In the genomic region with DNA sequence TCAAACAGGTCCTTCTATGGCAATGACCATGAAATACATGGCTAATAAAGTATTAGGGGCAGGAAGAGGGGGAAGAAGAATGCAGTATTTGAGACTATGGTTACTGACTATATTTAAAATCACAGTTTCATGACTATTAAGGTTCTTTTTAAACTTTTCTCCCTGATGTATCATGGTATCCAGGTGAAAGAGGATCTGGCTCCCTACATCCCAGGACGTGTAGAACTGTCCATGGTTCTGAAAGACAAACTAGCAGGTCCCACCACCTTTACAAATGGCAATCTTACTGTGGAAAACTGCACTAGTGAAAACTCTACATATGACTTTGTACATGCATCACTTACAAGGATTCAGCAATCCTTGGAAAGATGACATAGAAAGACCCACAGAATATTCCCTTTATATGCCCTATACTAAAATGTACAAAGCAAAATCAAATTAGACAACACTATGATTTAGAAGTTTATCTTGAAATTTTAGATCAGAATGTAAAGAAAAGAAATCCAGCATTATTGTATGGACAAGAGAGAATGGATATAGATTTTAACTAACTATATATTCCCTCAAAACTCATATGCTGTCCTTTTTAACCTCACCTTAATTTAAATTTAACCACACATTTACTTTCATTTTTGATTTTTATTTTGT, we compare ENCODE assay signal across 1 cellular context.
TF ChIP-seq lines count a peak whose summit lies in the region.

No MANE protein-coding gene starts in this region.

TF ChIP-seq in HepG2, 621 proteins besides CTCF, POLR2A, EP300 and RAD21 (continued from another document):
- TF ChIP-seq, protein P1, sequence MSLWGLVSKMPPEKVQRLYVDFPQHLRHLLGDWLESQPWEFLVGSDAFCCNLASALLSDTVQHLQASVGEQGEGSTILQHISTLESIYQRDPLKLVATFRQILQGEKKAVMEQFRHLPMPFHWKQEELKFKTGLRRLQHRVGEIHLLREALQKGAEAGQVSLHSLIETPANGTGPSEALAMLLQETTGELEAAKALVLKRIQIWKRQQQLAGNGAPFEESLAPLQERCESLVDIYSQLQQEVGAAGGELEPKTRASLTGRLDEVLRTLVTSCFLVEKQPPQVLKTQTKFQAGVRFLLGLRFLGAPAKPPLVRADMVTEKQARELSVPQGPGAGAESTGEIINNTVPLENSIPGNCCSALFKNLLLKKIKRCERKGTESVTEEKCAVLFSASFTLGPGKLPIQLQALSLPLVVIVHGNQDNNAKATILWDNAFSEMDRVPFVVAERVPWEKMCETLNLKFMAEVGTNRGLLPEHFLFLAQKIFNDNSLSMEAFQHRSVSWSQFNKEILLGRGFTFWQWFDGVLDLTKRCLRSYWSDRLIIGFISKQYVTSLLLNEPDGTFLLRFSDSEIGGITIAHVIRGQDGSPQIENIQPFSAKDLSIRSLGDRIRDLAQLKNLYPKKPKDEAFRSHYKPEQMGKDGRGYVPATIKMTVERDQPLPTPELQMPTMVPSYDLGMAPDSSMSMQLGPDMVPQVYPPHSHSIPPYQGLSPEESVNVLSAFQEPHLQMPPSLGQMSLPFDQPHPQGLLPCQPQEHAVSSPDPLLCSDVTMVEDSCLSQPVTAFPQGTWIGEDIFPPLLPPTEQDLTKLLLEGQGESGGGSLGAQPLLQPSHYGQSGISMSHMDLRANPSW (CRISPR knock-in tag; IDR thresholded peaks at IDR 0.05; ENCODE audit: borderline replicate concordance), result no peak
- no peak for TF ChIP-seq ZNF562 (CRISPR knock-in tag; IDR thresholded peaks at IDR 0.05; ENCODE audit: borderline replicate concordance)
- TF ChIP-seq AGO2 (optimal IDR thresholded peaks at IDR 0.05; ENCODE audit: low read depth, low read length), result no peak
- TF ChIP-seq SALL2 (CRISPR knock-in tag; IDR thresholded peaks at IDR 0.05), result no peak
- TF ChIP-seq, protein P2, sequence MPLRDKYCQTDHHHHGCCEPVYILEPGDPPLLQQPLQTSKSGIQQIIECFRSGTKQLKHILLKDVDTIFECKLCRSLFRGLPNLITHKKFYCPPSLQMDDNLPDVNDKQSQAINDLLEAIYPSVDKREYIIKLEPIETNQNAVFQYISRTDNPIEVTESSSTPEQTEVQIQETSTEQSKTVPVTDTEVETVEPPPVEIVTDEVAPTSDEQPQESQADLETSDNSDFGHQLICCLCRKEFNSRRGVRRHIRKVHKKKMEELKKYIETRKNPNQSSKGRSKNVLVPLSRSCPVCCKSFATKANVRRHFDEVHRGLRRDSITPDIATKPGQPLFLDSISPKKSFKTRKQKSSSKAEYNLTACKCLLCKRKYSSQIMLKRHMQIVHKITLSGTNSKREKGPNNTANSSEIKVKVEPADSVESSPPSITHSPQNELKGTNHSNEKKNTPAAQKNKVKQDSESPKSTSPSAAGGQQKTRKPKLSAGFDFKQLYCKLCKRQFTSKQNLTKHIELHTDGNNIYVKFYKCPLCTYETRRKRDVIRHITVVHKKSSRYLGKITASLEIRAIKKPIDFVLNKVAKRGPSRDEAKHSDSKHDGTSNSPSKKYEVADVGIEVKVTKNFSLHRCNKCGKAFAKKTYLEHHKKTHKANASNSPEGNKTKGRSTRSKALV (CRISPR knock-in tag; IDR thresholded peaks at IDR 0.05), result 0 out of 2 replicates have a peak, but pooled peaks have one; percentile 67
- TF ChIP-seq ONECUT2 (CRISPR knock-in tag; IDR thresholded peaks at IDR 0.05), result no peak
- TF ChIP-seq ZNF138 (CRISPR knock-in tag; IDR thresholded peaks at IDR 0.05; ENCODE audit: low read depth), result no peak
- no peak for TF ChIP-seq TRIM24 (CRISPR knock-in tag; IDR thresholded peaks at IDR 0.05)
- TF ChIP-seq YEATS2 (CRISPR knock-in tag; IDR thresholded peaks at IDR 0.05; ENCODE audit: borderline replicate concordance), result peak; percentile 52; the same call in 1 of the 2 replicates
- no peak for TF ChIP-seq ZNF383 (CRISPR knock-in tag; IDR thresholded peaks at IDR 0.05; ENCODE audit: borderline replicate concordance)
- TF ChIP-seq KDM5A (IDR thresholded peaks at IDR 0.05; ENCODE audit: borderline replicate concordance, low read length), result no peak
- TF ChIP-seq TMF1 (CRISPR knock-in tag; IDR thresholded peaks at IDR 0.05; ENCODE audit: low read depth), result no peak
- TF ChIP-seq PAWR (CRISPR knock-in tag; IDR thresholded peaks at IDR 0.05; ENCODE audit: borderline replicate concordance), result no peak
- TF ChIP-seq, protein P3, sequence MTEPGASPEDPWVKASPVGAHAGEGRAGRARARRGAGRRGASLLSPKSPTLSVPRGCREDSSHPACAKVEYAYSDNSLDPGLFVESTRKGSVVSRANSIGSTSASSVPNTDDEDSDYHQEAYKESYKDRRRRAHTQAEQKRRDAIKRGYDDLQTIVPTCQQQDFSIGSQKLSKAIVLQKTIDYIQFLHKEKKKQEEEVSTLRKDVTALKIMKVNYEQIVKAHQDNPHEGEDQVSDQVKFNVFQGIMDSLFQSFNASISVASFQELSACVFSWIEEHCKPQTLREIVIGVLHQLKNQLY (CRISPR knock-in tag; IDR thresholded peaks at IDR 0.05), result peak; percentile 24; the same call in 1 of the 2 replicates
- TF ChIP-seq HNRNPK (IDR thresholded peaks at IDR 0.05; ENCODE audit: low read depth, low read length, poor library complexity, severe bottlenecking), result no peak
- TF ChIP-seq PHF20 (CRISPR knock-in tag; IDR thresholded peaks at IDR 0.05), result no peak
- TF ChIP-seq HNRNPLL (IDR thresholded peaks at IDR 0.05; ENCODE audit: low read depth, low read length, poor library complexity, severe bottlenecking), result no peak
- TF ChIP-seq ZEB1 (IDR thresholded peaks at IDR 0.05; ENCODE audit: insufficient replicate concordance, low read depth), result no peak
- peak; percentile 71 for TF ChIP-seq SIX4 (CRISPR knock-in tag; IDR thresholded peaks at IDR 0.05)
- TF ChIP-seq SKI (IDR thresholded peaks at IDR 0.05; ENCODE audit: partially characterized antibody), result no peak
- no peak for TF ChIP-seq TCF7L2 (IDR thresholded peaks at IDR 0.05; ENCODE audit: low read depth, low read length)
- TF ChIP-seq, protein P4, sequence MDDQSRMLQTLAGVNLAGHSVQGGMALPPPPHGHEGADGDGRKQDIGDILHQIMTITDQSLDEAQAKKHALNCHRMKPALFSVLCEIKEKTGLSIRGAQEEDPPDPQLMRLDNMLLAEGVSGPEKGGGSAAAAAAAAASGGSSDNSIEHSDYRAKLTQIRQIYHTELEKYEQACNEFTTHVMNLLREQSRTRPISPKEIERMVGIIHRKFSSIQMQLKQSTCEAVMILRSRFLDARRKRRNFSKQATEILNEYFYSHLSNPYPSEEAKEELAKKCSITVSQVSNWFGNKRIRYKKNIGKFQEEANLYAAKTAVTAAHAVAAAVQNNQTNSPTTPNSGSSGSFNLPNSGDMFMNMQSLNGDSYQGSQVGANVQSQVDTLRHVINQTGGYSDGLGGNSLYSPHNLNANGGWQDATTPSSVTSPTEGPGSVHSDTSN (CRISPR knock-in tag; IDR thresholded peaks at IDR 0.05; ENCODE audit: borderline replicate concordance), result no peak
- TF ChIP-seq, protein P5, sequence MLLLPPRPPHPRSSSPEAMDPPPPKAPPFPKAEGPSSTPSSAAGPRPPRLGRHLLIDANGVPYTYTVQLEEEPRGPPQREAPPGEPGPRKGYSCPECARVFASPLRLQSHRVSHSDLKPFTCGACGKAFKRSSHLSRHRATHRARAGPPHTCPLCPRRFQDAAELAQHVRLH (CRISPR knock-in tag; IDR thresholded peaks at IDR 0.05; ENCODE audit: borderline replicate concordance, low read depth), result 0 out of 2 replicates have a peak, but pooled peaks have one; percentile 62
- no peak for TF ChIP-seq SMARCC2 (IDR thresholded peaks at IDR 0.05)
- no peak for TF ChIP-seq ZNF354B (CRISPR knock-in tag; IDR thresholded peaks at IDR 0.05)
- TF ChIP-seq, protein P6, sequence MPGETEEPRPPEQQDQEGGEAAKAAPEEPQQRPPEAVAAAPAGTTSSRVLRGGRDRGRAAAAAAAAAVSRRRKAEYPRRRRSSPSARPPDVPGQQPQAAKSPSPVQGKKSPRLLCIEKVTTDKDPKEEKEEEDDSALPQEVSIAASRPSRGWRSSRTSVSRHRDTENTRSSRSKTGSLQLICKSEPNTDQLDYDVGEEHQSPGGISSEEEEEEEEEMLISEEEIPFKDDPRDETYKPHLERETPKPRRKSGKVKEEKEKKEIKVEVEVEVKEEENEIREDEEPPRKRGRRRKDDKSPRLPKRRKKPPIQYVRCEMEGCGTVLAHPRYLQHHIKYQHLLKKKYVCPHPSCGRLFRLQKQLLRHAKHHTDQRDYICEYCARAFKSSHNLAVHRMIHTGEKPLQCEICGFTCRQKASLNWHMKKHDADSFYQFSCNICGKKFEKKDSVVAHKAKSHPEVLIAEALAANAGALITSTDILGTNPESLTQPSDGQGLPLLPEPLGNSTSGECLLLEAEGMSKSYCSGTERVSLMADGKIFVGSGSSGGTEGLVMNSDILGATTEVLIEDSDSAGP (CRISPR knock-in tag; IDR thresholded peaks at IDR 0.05; ENCODE audit: borderline replicate concordance), result no peak
- no peak for TF ChIP-seq DMAP1 (CRISPR knock-in tag; IDR thresholded peaks at IDR 0.05)
- TF ChIP-seq NR2C2 (CRISPR knock-in tag; IDR thresholded peaks at IDR 0.05; ENCODE audit: borderline replicate concordance), result no peak
- TF ChIP-seq ZMYM2 (CRISPR knock-in tag; IDR thresholded peaks at IDR 0.05), result no peak
- TF ChIP-seq PCBP2 (optimal IDR thresholded peaks at IDR 0.05; ENCODE audit: low read depth, low read length, poor library complexity, severe bottlenecking), result no peak
- TF ChIP-seq MED13 (CRISPR knock-in tag; IDR thresholded peaks at IDR 0.05), result no peak
- TF ChIP-seq, protein P7, sequence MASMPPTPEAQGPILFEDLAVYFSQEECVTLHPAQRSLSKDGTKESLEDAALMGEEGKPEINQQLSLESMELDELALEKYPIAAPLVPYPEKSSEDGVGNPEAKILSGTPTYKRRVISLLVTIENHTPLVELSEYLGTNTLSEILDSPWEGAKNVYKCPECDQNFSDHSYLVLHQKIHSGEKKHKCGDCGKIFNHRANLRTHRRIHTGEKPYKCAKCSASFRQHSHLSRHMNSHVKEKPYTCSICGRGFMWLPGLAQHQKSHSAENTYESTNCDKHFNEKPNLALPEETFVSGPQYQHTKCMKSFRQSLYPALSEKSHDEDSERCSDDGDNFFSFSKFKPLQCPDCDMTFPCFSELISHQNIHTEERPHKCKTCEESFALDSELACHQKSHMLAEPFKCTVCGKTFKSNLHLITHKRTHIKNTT (CRISPR knock-in tag; IDR thresholded peaks at IDR 0.05), result no peak
- no peak for TF ChIP-seq ELF4 (CRISPR knock-in tag; IDR thresholded peaks at IDR 0.05; ENCODE audit: borderline replicate concordance)
- TF ChIP-seq CEBPB (IDR thresholded peaks at IDR 0.05; ENCODE audit: borderline replicate concordance, low read depth, low read length), result no peak
- TF ChIP-seq ZNF17 (CRISPR knock-in tag; IDR thresholded peaks at IDR 0.05), result no peak
TF ChIP-seq in HepG2: peak in this region for 96.
